In genomic region chr20:19903168-19903676, GRCh38 we compare ENCODE assay signal across 8 cellular contexts.
DNase-seq lines count a peak whose midpoint lies in the region; ATAC-seq, FAIRE-seq and TF ChIP-seq lines count a peak whose summit lies in the region.

No MANE protein-coding gene starts in this region.

- H3K27ac Mint-ChIP-seq in MCF 10A (ENCODE audit: low read depth, unreplicated experiment) = no peak overlapping the region
- no peak overlapping the region for H3K27ac Mint-ChIP-seq in naive thymus-derived CD4-positive, alpha-beta T cell
- no peak overlapping the region for H3K27ac Mint-ChIP-seq in osteocyte (ENCODE audit: unreplicated experiment)

- CTCF ChIA-PET in MCF 10A (lab: Yijun Ruan, JAX) (interaction anchor here (0.6 to 3.5 kb wide), 6 partner anchors 8 to 216 kb away, joined by 3 to 12 read pairs (median 4); partner anchors contain the start of gene NAA20), mammary epithelial cell (lab: Charles Lee; ENCODE audit: low non-redundant PET) (no interaction called here), GM12878 (lab: Yijun Ruan, JAX) (interaction anchor here (0.6 to 4.4 kb wide), 25 partner anchors 9 to 209 kb away, joined by 3 to 77 read pairs (median 6); partner anchors contain the start of genes CFAP61 and CRNKL1)
- CTCF ChIA-PET in naive thymus-derived CD4-positive, alpha-beta T cell (lab: Charles Lee) = no interaction called here

- peaks cover 11% of the 10 kb centered on the region for H3K9me3 Mint-ChIP-seq in MCF 10A (ENCODE audit: unreplicated experiment)
- H3K9me3 Mint-ChIP-seq in naive thymus-derived CD4-positive, alpha-beta T cell = peaks cover 5 to 16% (median 10%) of the 10 kb centered on the region in 11 donors
- peaks cover 14% of the 10 kb centered on the region for H3K9me3 Mint-ChIP-seq in osteocyte (ENCODE audit: unreplicated experiment)

- no peak overlapping the region for H3K4me3 Mint-ChIP-seq in MCF 10A (ENCODE audit: unreplicated experiment)
- H3K4me3 Mint-ChIP-seq in naive thymus-derived CD4-positive, alpha-beta T cell = no peak overlapping the region
- H3K4me3 Mint-ChIP-seq in osteocyte (ENCODE audit: unreplicated experiment) = no peak overlapping the region

- dilution Hi-C loops in mammary epithelial cell (cut with HindIII; ENCODE audit: low sequenced_read_pairs) = no loop called here

- no peak overlapping the region for H3K9ac ChIP-seq in mammary epithelial cell (ENCODE audit: insufficient read depth, low read length)
- H3K9ac ChIP-seq in GM12878 (ENCODE audit: control insufficient read depth, insufficient read depth, low read length) = no peak overlapping the region

- intact Hi-C loops in MCF 10A (cut with micrococcal nuclease) (no loop called here), mammary epithelial cell (cut with micrococcal nuclease) (no loop called here), GM12878 (cut with micrococcal nuclease; ENCODE audit: unreplicated experiment) (loop anchor here (1.0 to 5.0 kb wide), 2 partner anchors 92 to 116 kb away; no protein-coding TSS in a partner anchor)
- intact Hi-C loops in naive thymus-derived CD4-positive, alpha-beta T cell (cut with micrococcal nuclease) = no loop called here

- peaks cover 5% of the 10 kb centered on the region for H3K4me1 Mint-ChIP-seq in MCF 10A (ENCODE audit: insufficient read depth, unreplicated experiment)
- peaks cover 0 to 4% (median 0%) of the 10 kb centered on the region in 7 donors for H3K4me1 Mint-ChIP-seq in naive thymus-derived CD4-positive, alpha-beta T cell
- H3K4me1 Mint-ChIP-seq in osteocyte (ENCODE audit: unreplicated experiment) = peaks cover 16% of the 10 kb centered on the region

- in situ Hi-C loops in mammary epithelial cell (cut with MboI; ENCODE audit: low sequenced_read_pairs in 2 of 2) = no loop called here
- in situ Hi-C loops in GM12878 (cut with MboI) = loop anchor here (5.0 kb wide), 1 partner anchor 94 kb away; no protein-coding TSS in a partner anchor

- TF ChIP-seq CTCF in MCF 10A (IDR thresholded peaks at IDR 0.05; ENCODE audit: unreplicated experiment) (no peak), mammary epithelial cell (conservative IDR thresholded peaks at IDR 0.05 in 1 of 2, IDR thresholded peaks at IDR 0.05 in 1 of 2; ENCODE audit: extremely low read depth in 1 of 2, insufficient read depth in 1 of 2, low read depth in 1 of 2, low read length in 2 of 2) (no peak), GM12878 (IDR thresholded peaks at IDR 0.05 in 2 of 3, conservative IDR thresholded peaks at IDR 0.05 in 1 of 3; ENCODE audit: control insufficient read depth in 2 of 3, extremely low read depth in 1 of 3, insufficient read depth in 1 of 3, low read depth in 3 of 3, low read length in 3 of 3) (peak; percentile 42 to 85 (median 59); a peak in 5 of 6 replicates), osteocyte (IDR thresholded peaks at IDR 0.05) (no peak)

- H3K36me3 ChIP-seq in mammary epithelial cell (ENCODE audit: insufficient read depth, low read length) (no peaks in the 10 kb centered on the region), GM12878 (ENCODE audit: control insufficient read depth in 2 of 2, insufficient read depth in 2 of 2, low read length in 1 of 2) (no peaks in the 10 kb centered on the region)
- no peaks in the 10 kb centered on the region for H3K36me3 ChIP-seq in naive thymus-derived CD4-positive, alpha-beta T cell (ENCODE audit: control insufficient read depth in 2 of 3, insufficient read depth in 3 of 3, low read length in 3 of 3)

- H3K27me3 ChIP-seq in mammary epithelial cell (ENCODE audit: insufficient read depth, low read length) (no peaks in the 10 kb centered on the region), GM12878 (replicated peaks in 1 of 2; ENCODE audit: control insufficient read depth in 2 of 2, insufficient read depth in 2 of 2, low read length in 1 of 2) (no peaks in the 10 kb centered on the region)
- no peaks in the 10 kb centered on the region for H3K27me3 ChIP-seq in naive thymus-derived CD4-positive, alpha-beta T cell (ENCODE audit: control insufficient read depth in 2 of 2, insufficient read depth in 2 of 2, low read length in 2 of 2)

- no peak; a peak in 1 of 4 replicates for TF ChIP-seq EP300 in GM12878 (IDR thresholded peaks at IDR 0.05; ENCODE audit: borderline replicate concordance in 1 of 2, control insufficient read depth in 1 of 2, low read depth in 2 of 2, low read length in 2 of 2)

- H3K36me3 Mint-ChIP-seq in MCF 10A (ENCODE audit: insufficient read depth, unreplicated experiment) (no peaks in the 10 kb centered on the region), osteocyte (ENCODE audit: unreplicated experiment) (peaks cover 19% of the 10 kb centered on the region)
- peaks cover 0 to 6% (median 0%) of the 10 kb centered on the region in 5 donors for H3K36me3 Mint-ChIP-seq in naive thymus-derived CD4-positive, alpha-beta T cell

- H3K27me3 Mint-ChIP-seq in MCF 10A (ENCODE audit: insufficient read depth, unreplicated experiment) (no peaks in the 10 kb centered on the region), osteocyte (ENCODE audit: unreplicated experiment) (no peaks in the 10 kb centered on the region)
- H3K27me3 Mint-ChIP-seq in naive thymus-derived CD4-positive, alpha-beta T cell = peaks cover 0 to 19% (median 5%) of the 10 kb centered on the region in 5 donors

- H3K4me2 ChIP-seq in mammary epithelial cell (ENCODE audit: insufficient read depth, low read depth, low read length) (no peak overlapping the region), GM12878 (ENCODE audit: control insufficient read depth, insufficient read depth) (no peak overlapping the region)

- H4K20me1 ChIP-seq in mammary epithelial cell (ENCODE audit: insufficient read depth, low read length) = no peaks in the 10 kb centered on the region
- no peaks in the 10 kb centered on the region for H4K20me1 ChIP-seq in GM12878 (ENCODE audit: control insufficient read depth, insufficient read depth)

- ATAC-seq in GM12878 = peak; percentile 94
- ATAC-seq in naive thymus-derived CD4-positive, alpha-beta T cell = peak; percentile 72
- no peak for ATAC-seq in GM19023 (IDR thresholded peaks at IDR 0.05; ENCODE audit: unreplicated experiment)

- no TSS peak for BruUV-seq in MCF 10A (replicated peaks; lab: Mats Ljungman, UMichigan)
- no TSS peak for BruUV-seq in mammary epithelial cell (replicated peaks; lab: Mats Ljungman, UMichigan)
- BruUV-seq in GM12878 (replicated peaks; lab: Mats Ljungman, UMichigan) = no TSS peak

- RAD21 ChIA-PET in GM12878 (lab: Charles Lee; ENCODE audit: unreplicated experiment) = interaction anchor here (0.6 to 6.3 kb wide), 18 partner anchors 8 to 149 kb away, joined by 3 to 42 read pairs (median 5); partner anchors contain the start of genes CFAP61 and CRNKL1

- POLR2A ChIA-PET in MCF 10A (lab: Yijun Ruan, JAX) (interaction anchor here (1.2 to 2.9 kb wide), 3 partner anchors 11 to 90 kb away, joined by 4 to 9 read pairs (median 8); no protein-coding TSS in a partner anchor), GM12878 (lab: Charles Lee) (interaction anchor here (1.0 to 1.3 kb wide), 2 partner anchors 91 to 113 kb away, joined by 3 to 4 read pairs; no protein-coding TSS in a partner anchor)
- POLR2A ChIA-PET in naive thymus-derived CD4-positive, alpha-beta T cell (lab: Charles Lee) = no interaction called here

- peak; percentile 30 for DNase-seq in MCF 10A (ENCODE audit: unreplicated experiment)
- no peak for DNase-seq in mammary epithelial cell
- peak; percentile 31 for DNase-seq in LoVo (ENCODE audit: low spot score)
- no peak for DNase-seq in GM12878 (ENCODE audit: low read depth, low spot score)
- DNase-seq in naive thymus-derived CD4-positive, alpha-beta T cell = no peak
- DNase-seq in NCI-H2171 (lab: John Stamatoyannopoulos, UW) = no peak
- DNase-seq in osteocyte (ENCODE audit: extremely low spot score, unreplicated experiment) = no peak

- H3K9me3 ChIP-seq in mammary epithelial cell (replicated peaks; ENCODE audit: insufficient read depth, low read length) = peaks cover 11% of the 10 kb centered on the region
- peaks cover 6% of the 10 kb centered on the region; the same call in 2 of the 3 replicates for H3K9me3 ChIP-seq in GM12878 (replicated peaks; ENCODE audit: control insufficient read depth, insufficient read depth, low read length)
- H3K9me3 ChIP-seq in naive thymus-derived CD4-positive, alpha-beta T cell (ENCODE audit: control insufficient read depth in 2 of 3, low read length in 3 of 3) = no peaks in the 10 kb centered on the region

- TF ChIP-seq RAD21 in GM12878 (IDR thresholded peaks at IDR 0.05; ENCODE audit: insufficient read depth, low read depth, low read length) = peak; percentile 84

- peak; percentile 91 for FAIRE-seq in GM12878 (lab: Jason Lieb, UNC)

- SMC1A ChIA-PET in GM12878 (lab: Charles Lee; ENCODE audit: uncharacterized antibody, unreplicated experiment) = interaction anchor here (0.6 to 5.8 kb wide), 21 partner anchors 8 to 209 kb away, joined by 3 to 67 read pairs (median 5); no protein-coding TSS in a partner anchor

- H3K4me1 ChIP-seq in mammary epithelial cell (ENCODE audit: insufficient read depth, low read length) = no peaks in the 10 kb centered on the region
- no peaks in the 10 kb centered on the region for H3K4me1 ChIP-seq in GM12878 (ENCODE audit: control insufficient read depth, insufficient read depth, low read length)
- no peaks in the 10 kb centered on the region for H3K4me1 ChIP-seq in naive thymus-derived CD4-positive, alpha-beta T cell (ENCODE audit: control insufficient read depth in 2 of 2, insufficient read depth in 2 of 2, low read length in 2 of 2)

- H3K79me2 ChIP-seq in mammary epithelial cell (ENCODE audit: insufficient read depth, low read length) = no peaks in the 10 kb centered on the region
- H3K79me2 ChIP-seq in GM12878 (ENCODE audit: control insufficient read depth, insufficient read depth, low read length) = no peaks in the 10 kb centered on the region

- 94% methylated on average over 9 of the region's 9 CpGs for WGBS in mammary epithelial cell (ENCODE audit: low coverage, missing lambda C conversion rate)
- 3% methylated on average over 9 of the region's 9 CpGs for WGBS in GM12878 (ENCODE audit: insufficient coverage, insufficient replicate concordance, low lambda C conversion rate, missing lambda C conversion rate)

- H3K4me3 ChIP-seq in mammary epithelial cell (replicated peaks in 1 of 3; ENCODE audit: insufficient read depth in 1 of 3, low read depth in 2 of 3, low read length in 3 of 3) = no peak overlapping the region
- no peak overlapping the region for H3K4me3 ChIP-seq in GM12878
- no peak overlapping the region for H3K4me3 ChIP-seq in naive thymus-derived CD4-positive, alpha-beta T cell (ENCODE audit: low read length)

- TF ChIP-seq POLR2A in GM12878 (IDR thresholded peaks at IDR 0.05; ENCODE audit: low read depth, low read length) = no peak

- H2AFZ ChIP-seq in mammary epithelial cell (ENCODE audit: low read depth, low read length) (no peak overlapping the region), GM12878 (ENCODE audit: control insufficient read depth, low read depth, low read length) (no peak overlapping the region)

- H3K27ac ChIP-seq in mammary epithelial cell (ENCODE audit: insufficient read depth, low read depth, low read length) = no peak overlapping the region
- H3K27ac ChIP-seq in GM12878 (ENCODE audit: control insufficient read depth, insufficient read depth) = no peak overlapping the region
- no peak overlapping the region for H3K27ac ChIP-seq in naive thymus-derived CD4-positive, alpha-beta T cell (ENCODE audit: low read depth, low read length)

TF ChIP-seq in GM12878, 131 proteins besides CTCF, POLR2A, EP300 and RAD21 (continues in another document):
- no peak for TF ChIP-seq RELA (IDR thresholded peaks at IDR 0.05; ENCODE audit: borderline replicate concordance, partially characterized antibody)
- no peak for TF ChIP-seq STAT1 (conservative IDR thresholded peaks at IDR 0.05)

Comparison
In these comparisons a context has a peak if more than half of its experiments do, and no peak if none do; other contexts are left out.
1. DNase-seq: peak in MCF 10A (single experiment) and LoVo (single experiment); none in mammary epithelial cell (single experiment), GM12878 (single experiment), naive thymus-derived CD4-positive, alpha-beta T cell (0 of 9), NCI-H2171 (single experiment) and osteocyte (single experiment).
2. CTCF ChIA-PET loops: an anchor here in MCF 10A (0.6 to 3.5 kb wide) and GM12878 (0.6 to 4.4 kb wide); none called in mammary epithelial cell and naive thymus-derived CD4-positive, alpha-beta T cell.
3. CTCF ChIP-seq: peak in GM12878 (3 of 3); none in MCF 10A (single experiment), mammary epithelial cell (0 of 2) and osteocyte (single experiment).